In the genomic region with DNA sequence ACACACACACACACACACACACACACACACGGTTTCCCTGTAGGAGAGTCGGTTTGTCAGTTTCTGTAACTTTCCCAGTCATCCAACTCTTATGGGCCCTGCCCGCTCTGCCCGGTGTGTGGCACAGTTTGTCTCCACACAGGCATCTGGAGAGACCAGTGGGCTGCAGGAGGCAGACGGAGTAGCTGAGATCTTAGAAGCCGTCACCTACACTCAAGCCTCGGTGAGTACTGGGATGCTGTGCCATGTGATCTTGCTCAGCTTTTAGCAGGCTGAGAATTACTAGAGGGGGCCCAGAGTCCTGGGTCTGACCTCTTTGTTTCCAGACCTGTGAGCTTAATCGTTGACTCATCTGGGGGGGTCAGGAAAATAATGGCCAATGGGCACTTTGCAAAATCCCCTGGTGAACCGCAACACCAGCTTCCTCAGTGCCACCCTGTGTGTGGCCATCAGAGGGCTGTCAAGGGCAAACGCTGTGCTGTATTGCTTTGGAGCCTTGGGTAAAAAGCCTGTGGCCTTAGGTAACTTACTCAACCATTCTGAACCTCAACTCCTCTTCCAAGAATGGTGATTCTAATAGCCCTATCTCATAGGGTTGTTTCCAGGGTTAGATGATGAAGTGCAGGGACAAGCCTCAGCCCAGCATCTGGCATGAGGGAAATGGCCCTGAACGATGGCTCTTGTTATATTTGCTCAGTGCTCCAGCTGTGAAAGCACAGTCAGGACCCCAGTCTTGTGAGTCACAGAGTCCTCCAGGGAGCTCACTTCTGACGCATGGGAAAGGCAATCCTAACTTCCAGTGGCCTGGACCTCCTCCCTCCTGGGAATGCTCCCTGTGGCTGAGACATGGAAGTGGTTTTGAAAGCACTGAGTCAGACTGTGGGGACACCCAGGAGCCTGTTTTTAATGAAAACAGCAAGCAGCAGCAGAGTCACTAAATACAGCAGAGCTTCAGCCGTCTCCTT, we compare ENCODE assay signal across 9 cellular contexts. TPM values are rescaled to one million over a fixed set of nuclear protein-coding genes. Genes with fewer than 3 reads are reported as not detected.
DNase-seq lines count a peak whose midpoint lies in the region; ATAC-seq and TF ChIP-seq lines count a peak whose summit lies in the region.
"Had no signal": no experiment of that assay in that cellular context is flagged by ENCODE, and none has a peak within 500 bp of the region (broad histone marks: within the 10 kb centered on the region; RNA-seq: fewer than 3 reads in every experiment).

No MANE protein-coding gene starts in this region.

- peaks cover 11% of the 10 kb centered on the region for H3K4me1 Mint-ChIP-seq in endodermal cell

- H3K27ac ChIP-seq in endodermal cell (ENCODE audit: low read depth, low read length) (no peak overlapping the region), osteoblast (ENCODE audit: low read depth, low read length) (peak overlapping the region; percentile 71), caudate nucleus (ENCODE audit: low read depth, low read length) (no peak overlapping the region)

- H3K36me3 ChIP-seq in endodermal cell (ENCODE audit: control insufficient read depth, insufficient read depth, low read length) (no peaks in the 10 kb centered on the region), osteoblast (ENCODE audit: insufficient read depth, low read length) (no peaks in the 10 kb centered on the region)

- H3K4me1 ChIP-seq in endodermal cell (ENCODE audit: control insufficient read depth, insufficient read depth, low read length) = no peaks in the 10 kb centered on the region
- H3K4me1 ChIP-seq in osteoblast (ENCODE audit: insufficient read depth, low read length) = peaks cover 33% of the 10 kb centered on the region

- 80 to 84% methylated on average over 8 to 13 of the region's 13 CpGs for WGBS in endodermal cell (ENCODE audit: insufficient coverage in 1 of 2, insufficient read length in 1 of 2), 2 experiments

- no peak for ATAC-seq in HG02610 (IDR thresholded peaks at IDR 0.05; ENCODE audit: unreplicated experiment)

- H3K9me3 ChIP-seq in endodermal cell (ENCODE audit: control insufficient read depth, low read length) = peaks cover 23% of the 10 kb centered on the region
- H3K9me3 ChIP-seq in osteoblast (ENCODE audit: low read depth, low read length) = no peaks in the 10 kb centered on the region

- no peaks in the 10 kb centered on the region for H3K27me3 ChIP-seq in endodermal cell (ENCODE audit: control insufficient read depth, insufficient read depth, low read length, poor library complexity, severe bottlenecking)
- peaks cover 36% of the 10 kb centered on the region for H3K27me3 ChIP-seq in osteoblast (ENCODE audit: insufficient read depth, low read length)

- no peak overlapping the region for H3K4me3 Mint-ChIP-seq in endodermal cell

- H3K4me3 ChIP-seq in endodermal cell (ENCODE audit: low read length) (no peak overlapping the region), osteoblast (ENCODE audit: insufficient read depth, low read length) (no peak overlapping the region)

- no peak overlapping the region for H3K27ac Mint-ChIP-seq in endodermal cell

- peak; percentile 80 for DNase-seq in DMS53 (lab: John Stamatoyannopoulos, UW)
- peak; percentile 25 for DNase-seq in NCI-H510A (lab: John Stamatoyannopoulos, UW)
- peak; percentile 68 for DNase-seq in endodermal cell
- peak; percentile 97 for DNase-seq in osteoblast (ENCODE audit: insufficient read length, low spot score, missing footprints)
- no peak for DNase-seq in caudate nucleus (lab: John Stamatoyannopoulos, UW)
- DNase-seq in T-helper 2 cell = no peak
- DNase-seq in G401 (ENCODE audit: low spot score) = no peak
- DNase-seq: stimulated activated CD4-positive, alpha-beta T cell treated with anti-CD3 and anti-CD28 coated beads, Interleukin-15, amount 100 ng/mL, for 24 hours had no signal

- TF ChIP-seq CTCF in endodermal cell (conservative IDR thresholded peaks at IDR 0.05) (peak; percentile 60), osteoblast (IDR thresholded peaks at IDR 0.05; ENCODE audit: extremely low read depth, low read depth, low read length) (peak; percentile 46)

- H3K4me2 ChIP-seq in osteoblast (ENCODE audit: insufficient read depth, low read length) = peak overlapping the region; percentile 40

- no peaks in the 10 kb centered on the region for H3K36me3 Mint-ChIP-seq in endodermal cell (ENCODE audit: low read depth)

- H3K79me2 ChIP-seq in osteoblast (ENCODE audit: insufficient read depth, low read length) = no peaks in the 10 kb centered on the region

- peaks cover 37% of the 10 kb centered on the region for H3K9me3 Mint-ChIP-seq in endodermal cell

- no peak overlapping the region for H3K9ac ChIP-seq in endodermal cell (ENCODE audit: extremely low read depth, low read length, poor library complexity, severe bottlenecking)

- H4K20me1 ChIP-seq in osteoblast (ENCODE audit: insufficient read depth, low read length) = peaks cover 12% of the 10 kb centered on the region

- no peak overlapping the region for H2AFZ ChIP-seq in osteoblast (ENCODE audit: low read length)

- H3K27me3 Mint-ChIP-seq in endodermal cell (ENCODE audit: insufficient read depth) = peaks cover 2% of the 10 kb centered on the region

- in situ Hi-C loops in G401 (cut with HindIII; ENCODE audit: low sequenced_read_pairs) = no loop called here

RNA-seq across cellular contexts. Expression of a gene that starts 45.6 kb away (rescaled TPM):
- total RNA-seq in endodermal cell (under 1 TPM in 1 of 2 donors, not detected in 1; 0.27 TPM), osteoblast (8.0 and 29.3 TPM in 2 replicates)
- 0.39 TPM for polyA plus RNA-seq in endodermal cell (2013, experiment 1 of 2)
- 0.33 TPM for polyA plus RNA-seq in endodermal cell (2013, experiment 2 of 2)
- not detected in 2 replicates for total RNA-seq in G401 (2014; rRNA removed; shearing (Covaris generic))

Comparison
In these comparisons a context has a peak if more than half of its experiments do, and no peak if none do; other contexts are left out.
1. DNase-seq: peak in DMS53 (single experiment), NCI-H510A (single experiment), endodermal cell (single experiment) and osteoblast (single experiment); none in caudate nucleus (0 of 61), T-helper 2 cell (0 of 5) and G401 (single experiment).